In genomic region chr17:6070895-6071511, GRCh38 we compare ENCODE assay signal across 9 cellular contexts. TPM values are rescaled to one million over a fixed set of nuclear protein-coding genes. Genes with fewer than 3 reads are reported as not detected.
DNase-seq lines count a peak whose midpoint lies in the region; ATAC-seq and TF ChIP-seq lines count a peak whose summit lies in the region.
"Had no signal": no experiment of that assay in that cellular context is flagged by ENCODE, and none has a peak within 500 bp of the region (broad histone marks: within the 10 kb centered on the region; RNA-seq: fewer than 3 reads in every experiment).

No MANE protein-coding gene starts in this region.

- TF ChIP-seq CTCF in right atrium auricular region (IDR thresholded peaks at IDR 0.05) (no peak), GM10248 (IDR thresholded peaks at IDR 0.05; ENCODE audit: control extremely low read depth, extremely low read depth, low read depth, missing control alignments) (no peak)

- no peaks in the 10 kb centered on the region for H3K36me3 ChIP-seq in right atrium auricular region

- H3K27ac ChIP-seq in right atrium auricular region: no peak overlapping the region

- intact Hi-C loops in posterior cingulate gyrus (cut with DNase I): loop anchor here (10.0 kb wide), 1 partner anchor 236 kb away; no protein-coding TSS in a partner anchor

- peaks cover 0 to 19% of the 10 kb centered on the region in 2 donors for H3K4me1 ChIP-seq in right atrium auricular region

- no peaks in the 10 kb centered on the region for H3K9me3 Mint-ChIP-seq in activated CD8-positive, alpha-beta T cell treated with anti-CD3 and anti-CD28 coated beads, Interleukin-2, amount 10 ng/mL, durations not matched to agents 7 days and 5 days (ENCODE audit: insufficient read depth)

- H3K4me3 Mint-ChIP-seq in T-helper 17 cell: peak overlapping the region; percentile 71
- no peak overlapping the region for H3K4me3 Mint-ChIP-seq in activated CD8-positive, alpha-beta T cell treated with anti-CD3 and anti-CD28 coated beads, Interleukin-2, amount 10 ng/mL, durations not matched to agents 7 days and 5 days

- no peaks in the 10 kb centered on the region for H3K27me3 ChIP-seq in right atrium auricular region

- DNase-seq in GM03348 (ENCODE audit: low spot score): peak; percentile 24
- DNase-seq in T-helper 17 cell: no peak
- DNase-seq in right atrium auricular region (ENCODE audit: low spot score): no peak
- DNase-seq in posterior cingulate gyrus: peak; percentile 36 to 93 (median 58)
- no peak for DNase-seq in T-helper 9 cell
- no peak for DNase-seq in GM10248 (ENCODE audit: extremely low spot score)
- no peak for DNase-seq in activated CD4-positive, alpha-beta T cell treated with anti-CD3 and anti-CD28 coated beads for 48 hours
- DNase-seq in activated CD8-positive, alpha-beta T cell treated with anti-CD3 and anti-CD28 coated beads, Interleukin-2, amount 10 ng/mL, durations not matched to agents 7 days and 5 days: no peak
- DNase-seq: stimulated activated CD8-positive, alpha-beta memory T cell treated with anti-CD3 and anti-CD28 coated beads, Interleukin-4, amount 100 ng/mL, for 48 hours had no signal

- H3K9me3 ChIP-seq in T-helper 17 cell (ENCODE audit: control insufficient read depth, low read length, poor library complexity, severe bottlenecking) (no peaks in the 10 kb centered on the region), right atrium auricular region (no peaks in the 10 kb centered on the region)

- POLR2A ChIA-PET in GM10248 (lab: Yijun Ruan, JAX): no interaction called here
- POLR2A ChIA-PET in activated CD8-positive, alpha-beta T cell treated with anti-CD3 and anti-CD28 coated beads, Interleukin-2, amount 10 ng/mL, durations not matched to agents 7 days and 5 days (lab: Charles Lee): no interaction called here

- H3K4me1 Mint-ChIP-seq in T-helper 17 cell: peaks cover 13% of the 10 kb centered on the region
- peaks cover 8% of the 10 kb centered on the region for H3K4me1 Mint-ChIP-seq in activated CD8-positive, alpha-beta T cell treated with anti-CD3 and anti-CD28 coated beads, Interleukin-2, amount 10 ng/mL, durations not matched to agents 7 days and 5 days (ENCODE audit: low read depth)

- no peak overlapping the region for H3K27ac Mint-ChIP-seq in T-helper 17 cell
- no peak overlapping the region for H3K27ac Mint-ChIP-seq in activated CD8-positive, alpha-beta T cell treated with anti-CD3 and anti-CD28 coated beads, Interleukin-2, amount 10 ng/mL, durations not matched to agents 7 days and 5 days

- H3K36me3 Mint-ChIP-seq in T-helper 17 cell (ENCODE audit: low read depth): peaks cover 7% of the 10 kb centered on the region
- peaks cover 5% of the 10 kb centered on the region for H3K36me3 Mint-ChIP-seq in activated CD8-positive, alpha-beta T cell treated with anti-CD3 and anti-CD28 coated beads, Interleukin-2, amount 10 ng/mL, durations not matched to agents 7 days and 5 days (ENCODE audit: low read depth)

- ATAC-seq in T-helper 17 cell: no peak
- ATAC-seq in activated CD8-positive, alpha-beta T cell treated with anti-CD3 and anti-CD28 coated beads, Interleukin-2, amount 10 ng/mL, durations not matched to agents 7 days and 5 days: no peak

- CTCF ChIA-PET in GM10248 (lab: Yijun Ruan, JAX): interaction anchor here (1.0 to 1.1 kb wide), 2 partner anchors 14 to 17 kb away, joined by 3 read pairs; no protein-coding TSS in a partner anchor
- CTCF ChIA-PET in activated CD8-positive, alpha-beta T cell treated with anti-CD3 and anti-CD28 coated beads, Interleukin-2, amount 10 ng/mL, durations not matched to agents 7 days and 5 days (lab: Charles Lee): interaction anchor here (1.2 kb wide), 1 partner anchor 40 kb away, joined by 3 read pairs; no protein-coding TSS in a partner anchor

- H3K27me3 Mint-ChIP-seq in T-helper 17 cell: peaks cover 79% of the 10 kb centered on the region
- H3K27me3 Mint-ChIP-seq in activated CD8-positive, alpha-beta T cell treated with anti-CD3 and anti-CD28 coated beads, Interleukin-2, amount 10 ng/mL, durations not matched to agents 7 days and 5 days (ENCODE audit: low read depth): peaks cover 37% of the 10 kb centered on the region

- peak overlapping the region; percentile 56 to 65 for H3K4me3 ChIP-seq in right atrium auricular region

RNA-seq across cellular contexts. Expression of gene WSCD1, which starts 0.8 kb away (rescaled TPM):
- total RNA-seq in T-helper 17 cell (under 1 TPM in 1 of 2 donors, not detected in 1; 0.15 TPM), right atrium auricular region (1 to 10 TPM; 1.8 to 5.5 TPM)
- total RNA-seq in activated CD8-positive, alpha-beta T cell treated with anti-CD3 and anti-CD28 coated beads, Interleukin-2, amount 10 ng/mL, durations not matched to agents 7 days and 5 days: not detected

Comparison
In these comparisons a context has a peak if more than half of its experiments do, and no peak if none do; other contexts are left out.
1. DNase-seq: peak in GM03348 (single experiment) and posterior cingulate gyrus (10 of 10); none in T-helper 17 cell (0 of 3), right atrium auricular region (single experiment), T-helper 9 cell (single experiment), GM10248 (single experiment), activated CD4-positive, alpha-beta T cell treated with anti-CD3 and anti-CD28 coated beads for 48 hours (single experiment) and activated CD8-positive, alpha-beta T cell treated with anti-CD3 and anti-CD28 coated beads, Interleukin-2, amount 10 ng/mL, durations not matched to agents 7 days and 5 days (single experiment).